In genomic region chrX:6761251-6761650, GRCh38 we compare ENCODE assay signal across 10 cellular contexts.
"Had no signal": no experiment of that assay in that cellular context is flagged by ENCODE, and none has a peak within 500 bp of the region (broad histone marks: within the 10 kb centered on the region; RNA-seq: fewer than 3 reads in every experiment).

No MANE protein-coding gene starts in this region.

- H3K4me2 ChIP-seq: GM23338 had no signal

- H3K4me3 ChIP-seq: GM23248, GM23338, HAP-1 had no signal

- H2AFZ ChIP-seq: GM23248, GM23338 had no signal

- H3K9me3 ChIP-seq: HAP-1 had no signal

- H3K9ac ChIP-seq: GM23248 had no signal

- H3K27ac ChIP-seq: GM23248 had no signal

- H3K4me1 ChIP-seq: HAP-1 had no signal

- FAIRE-seq: H54 had no signal

- DNase-seq: GM23248, GOT3, H7, H9, HCEC 1CT, HFFc6 had no signal

- H3K36me3 ChIP-seq: HAP-1 had no signal

- ATAC-seq: GM23338, HCT116 had no signal
